Comparison of ENCODE assay signal across 9 cellular contexts in genomic region chr2:127080941-127081769, GRCh38. TPM values are rescaled to one million over a fixed set of nuclear protein-coding genes. Genes with fewer than 3 reads are reported as not detected.
DNase-seq lines count a peak whose midpoint lies in the region; ATAC-seq and TF ChIP-seq lines count a peak whose summit lies in the region.
"Had no signal": no experiment of that assay in that cellular context is flagged by ENCODE, and none has a peak within 500 bp of the region (broad histone marks: within the 10 kb centered on the region; RNA-seq: fewer than 3 reads in every experiment).

No MANE protein-coding gene starts in this region.

- WGBS in hepatocyte (ENCODE audit: low lambda C conversion rate, missing lambda C conversion rate): 84% methylated on average over 24 of the region's 24 CpGs

- peak; percentile 35 for ATAC-seq in HG03520 (IDR thresholded peaks at IDR 0.05; ENCODE audit: unreplicated experiment)

- no peaks in the 10 kb centered on the region for H3K27me3 ChIP-seq in hepatocyte
- H3K27me3 ChIP-seq: right lobe of liver had no signal

- peak overlapping the region; percentile 95 for H3K27ac ChIP-seq in hepatocyte
- H3K27ac ChIP-seq: right lobe of liver had no signal

- no peaks in the 10 kb centered on the region for H3K9me3 ChIP-seq in hepatocyte (ENCODE audit: low read depth)
- H3K9me3 ChIP-seq: right lobe of liver had no signal

- peak overlapping the region; percentile 61 for H3K4me2 ChIP-seq in hepatocyte

- no peak overlapping the region for H3K4me3 ChIP-seq in hepatocyte
- H3K4me3 ChIP-seq: right lobe of liver had no signal

- peaks cover 15% of the 10 kb centered on the region for H4K20me1 ChIP-seq in hepatocyte (ENCODE audit: insufficient read depth, poor library complexity, severe bottlenecking)

- no peaks in the 10 kb centered on the region for H3K36me3 ChIP-seq in hepatocyte (replicated peaks; ENCODE audit: insufficient read depth, low read depth)
- H3K36me3 ChIP-seq: right lobe of liver had no signal

- DNase-seq in NK-92 treated with Interleukin-12 subunit alpha and Interleukin-12 subunit beta, amount 100 ng/mL, for 24 hours (lab: John Stamatoyannopoulos, UW): peak; percentile 40
- no peak for DNase-seq in NK-92 (lab: John Stamatoyannopoulos, UW; ENCODE audit: unreplicated experiment)
- peak; percentile 82 for DNase-seq in activated CD8-positive, alpha-beta memory T cell treated with anti-CD3 and anti-CD28 coated beads, Interleukin-2, amount 50 U/mL, for 48 hours
- DNase-seq in hepatocyte (ENCODE audit: low spot score): no peak
- peak; percentile 76 for DNase-seq in stimulated activated CD8-positive, alpha-beta memory T cell treated with anti-CD3 and anti-CD28 coated beads, Interleukin-4, amount 100 ng/mL, for 48 hours
- no peak for DNase-seq in NCI-H2081 treated with DMSO at 0.1 percent for 48 hours (lab: John Stamatoyannopoulos, UW)
- DNase-seq in UCSD-AML1 (lab: John Stamatoyannopoulos, UW; ENCODE audit: unreplicated experiment): no peak

- no peak for TF ChIP-seq CTCF in hepatocyte (IDR thresholded peaks at IDR 0.05; ENCODE audit: poor library complexity)

- no peaks in the 10 kb centered on the region for H3K9me2 ChIP-seq in hepatocyte (replicated peaks; ENCODE audit: insufficient read depth)

- no peak overlapping the region for H2AFZ ChIP-seq in hepatocyte

- peaks cover 82% of the 10 kb centered on the region for H3K4me1 ChIP-seq in hepatocyte (ENCODE audit: insufficient read depth)

- H3K79me2 ChIP-seq in hepatocyte: peaks cover 86% of the 10 kb centered on the region

RNA-seq across cellular contexts. Expression of gene BIN1, which starts 25.8 kb away (rescaled TPM):
- 107 and 109 TPM in 2 replicates for total RNA-seq in hepatocyte
- 113 and 122 TPM in 2 replicates for polyA plus RNA-seq in hepatocyte

Comparison
In these comparisons a context has a peak if more than half of its experiments do, and no peak if none do; other contexts are left out.
1. DNase-seq: peak in NK-92 treated with Interleukin-12 subunit alpha and Interleukin-12 subunit beta, amount 100 ng/mL, for 24 hours (single experiment), activated CD8-positive, alpha-beta memory T cell treated with anti-CD3 and anti-CD28 coated beads, Interleukin-2, amount 50 U/mL, for 48 hours (single experiment) and stimulated activated CD8-positive, alpha-beta memory T cell treated with anti-CD3 and anti-CD28 coated beads, Interleukin-4, amount 100 ng/mL, for 48 hours (single experiment); none in NK-92 (single experiment), hepatocyte (single experiment), NCI-H2081 treated with DMSO at 0.1 percent for 48 hours (single experiment) and UCSD-AML1 (single experiment).